Comparison of ENCODE assay signal across 19 cellular contexts in the genomic region with DNA sequence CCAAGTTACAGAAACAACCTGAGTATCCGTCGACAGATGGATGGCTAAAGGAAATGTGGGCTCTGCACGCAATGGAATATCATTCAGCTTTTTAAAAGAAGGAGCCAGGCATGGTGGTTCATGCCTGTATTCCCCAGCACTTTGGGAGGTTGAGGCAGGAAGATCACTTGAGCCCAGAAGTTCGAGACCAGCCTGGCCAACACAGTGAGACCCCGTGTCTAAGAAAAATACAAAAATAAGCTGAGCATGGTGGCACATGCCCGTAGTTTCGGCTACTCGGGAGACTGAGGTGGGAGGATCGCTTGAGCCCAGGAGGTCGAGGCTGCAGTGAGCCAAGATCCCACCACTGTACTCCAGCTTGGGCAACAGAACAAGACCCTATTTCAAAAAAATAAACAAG. TPM values are rescaled to one million over a fixed set of nuclear protein-coding genes. Genes with fewer than 3 reads are reported as not detected.
"Had no signal": no experiment of that assay in that cellular context is flagged by ENCODE, and none has a peak within 500 bp of the region (broad histone marks: within the 10 kb centered on the region; RNA-seq: fewer than 3 reads in every experiment).

No MANE protein-coding gene starts in this region.

- H3K4me3 Mint-ChIP-seq: effector memory CD8-positive, alpha-beta T cell; endodermal cell; mesothelial cell of epicardium; naive B cell; naive thymus-derived CD8-positive, alpha-beta T cell had no signal

- H3K36me3 Mint-ChIP-seq: naive thymus-derived CD8-positive, alpha-beta T cell had no signal

- ATAC-seq: effector memory CD8-positive, alpha-beta T cell; foreskin keratinocyte; gastroesophageal sphincter; heart right ventricle; left cardiac atrium; left lung; left ventricle myocardium superior; lower lobe of right lung; mucosa of descending colon; naive thymus-derived CD8-positive, alpha-beta T cell had no signal

- H3K4me1 ChIP-seq: foreskin keratinocyte had no signal

- DNase-seq: dermis blood vessel endothelial cell; effector CD8-positive, alpha-beta T cell; effector memory CD8-positive, alpha-beta T cell; endodermal cell; foreskin keratinocyte; heart right ventricle; hippocampal formation; left cardiac atrium; left lung; left ventricle myocardium superior; lower lobe of right lung; mesenchymal stem cell; mucosa of descending colon; naive B cell; naive thymus-derived CD8-positive, alpha-beta T cell had no signal

- H3K36me3 ChIP-seq: esophagus muscularis mucosa, gastroesophageal sphincter, left lung, lower lobe of right lung had no signal

- H3K27me3 ChIP-seq: esophagus muscularis mucosa, foreskin keratinocyte, gastroesophageal sphincter, heart right ventricle, left lung had no signal

- H3K4me3 ChIP-seq: coronary artery, esophagus muscularis mucosa, gastroesophageal sphincter, heart right ventricle, left lung, lower lobe of right lung, mucosa of descending colon had no signal

- H3K4me1 Mint-ChIP-seq: naive B cell; naive thymus-derived CD8-positive, alpha-beta T cell had no signal

- H3K27ac ChIP-seq: coronary artery, esophagus muscularis mucosa, foreskin keratinocyte, gastroesophageal sphincter, heart right ventricle, left lung, lower lobe of right lung had no signal

- H3K9me3 Mint-ChIP-seq: effector memory CD8-positive, alpha-beta T cell; endodermal cell; mesothelial cell of epicardium had no signal

- H3K9me3 ChIP-seq: esophagus muscularis mucosa, gastroesophageal sphincter, left lung, lower lobe of right lung, mucosa of descending colon had no signal

- H3K27ac Mint-ChIP-seq: effector memory CD8-positive, alpha-beta T cell; endodermal cell; mesothelial cell of epicardium; naive B cell; naive thymus-derived CD8-positive, alpha-beta T cell had no signal

RNA-seq across cellular contexts. Expression of a gene that starts 34.3 kb away (rescaled TPM):
- total RNA-seq: naive thymus-derived CD8-positive, alpha-beta T cell had no signal
